1 cellular context compared by ENCODE assay signal in the genomic region with DNA sequence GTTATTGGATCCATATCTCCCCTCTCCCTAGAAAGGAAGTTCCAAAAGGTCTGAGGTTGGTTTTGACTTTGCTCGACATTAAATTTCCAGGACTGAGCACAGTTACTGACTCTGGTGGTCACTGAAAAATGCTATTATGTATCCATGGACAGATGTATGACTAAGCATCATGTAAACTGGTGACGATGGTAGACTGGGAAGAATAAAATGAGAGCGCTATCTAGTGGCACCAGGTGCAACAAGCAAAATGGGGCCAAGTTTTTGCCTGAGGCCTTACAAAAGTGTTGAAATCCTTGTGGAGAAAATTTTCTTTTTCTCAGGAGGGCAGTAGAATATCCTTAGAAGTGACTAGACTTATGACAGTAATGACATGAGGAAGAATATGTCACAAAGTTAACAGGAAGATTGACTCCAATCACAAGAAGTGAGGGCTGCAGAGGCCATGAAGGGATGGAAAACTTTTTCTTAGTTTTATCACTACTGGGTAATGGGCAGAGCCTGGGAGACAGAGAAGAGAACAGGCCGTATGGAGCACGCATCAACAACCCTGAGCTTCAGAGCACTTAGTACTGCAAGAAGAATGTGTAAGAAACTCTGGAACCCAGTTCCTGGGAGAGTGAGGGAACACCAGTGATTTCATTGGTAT.
TF ChIP-seq lines count a peak whose summit lies in the region.

No MANE protein-coding gene starts in this region.

TF ChIP-seq in HepG2, 621 proteins besides CTCF, POLR2A, EP300 and RAD21 (continued from another document and continues in another):
- TF ChIP-seq, protein P1, sequence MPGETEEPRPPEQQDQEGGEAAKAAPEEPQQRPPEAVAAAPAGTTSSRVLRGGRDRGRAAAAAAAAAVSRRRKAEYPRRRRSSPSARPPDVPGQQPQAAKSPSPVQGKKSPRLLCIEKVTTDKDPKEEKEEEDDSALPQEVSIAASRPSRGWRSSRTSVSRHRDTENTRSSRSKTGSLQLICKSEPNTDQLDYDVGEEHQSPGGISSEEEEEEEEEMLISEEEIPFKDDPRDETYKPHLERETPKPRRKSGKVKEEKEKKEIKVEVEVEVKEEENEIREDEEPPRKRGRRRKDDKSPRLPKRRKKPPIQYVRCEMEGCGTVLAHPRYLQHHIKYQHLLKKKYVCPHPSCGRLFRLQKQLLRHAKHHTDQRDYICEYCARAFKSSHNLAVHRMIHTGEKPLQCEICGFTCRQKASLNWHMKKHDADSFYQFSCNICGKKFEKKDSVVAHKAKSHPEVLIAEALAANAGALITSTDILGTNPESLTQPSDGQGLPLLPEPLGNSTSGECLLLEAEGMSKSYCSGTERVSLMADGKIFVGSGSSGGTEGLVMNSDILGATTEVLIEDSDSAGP (CRISPR knock-in tag; IDR thresholded peaks at IDR 0.05; ENCODE audit: borderline replicate concordance): no peak
- TF ChIP-seq, protein P2, sequence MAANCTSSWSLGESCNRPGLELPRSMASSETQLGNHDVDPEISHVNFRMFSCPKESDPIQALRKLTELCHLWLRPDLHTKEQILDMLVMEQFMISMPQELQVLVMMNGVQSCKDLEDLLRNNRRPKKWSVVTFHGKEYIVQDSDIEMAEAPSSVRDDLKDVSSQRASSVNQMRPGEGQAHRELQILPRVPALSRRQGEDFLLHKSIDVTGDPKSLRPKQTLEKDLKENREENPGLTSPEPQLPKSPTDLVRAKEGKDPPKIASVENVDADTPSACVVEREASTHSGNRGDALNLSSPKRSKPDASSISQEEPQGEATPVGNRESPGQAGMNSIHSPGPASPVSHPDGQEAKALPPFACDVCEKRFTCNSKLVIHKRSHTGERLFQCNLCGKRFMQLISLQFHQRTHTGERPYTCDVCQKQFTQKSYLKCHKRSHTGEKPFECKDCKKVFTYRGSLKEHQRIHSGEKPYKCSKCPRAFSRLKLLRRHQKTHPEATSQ (CRISPR knock-in tag; IDR thresholded peaks at IDR 0.05; ENCODE audit: borderline replicate concordance): no peak
- TF ChIP-seq, protein P3, sequence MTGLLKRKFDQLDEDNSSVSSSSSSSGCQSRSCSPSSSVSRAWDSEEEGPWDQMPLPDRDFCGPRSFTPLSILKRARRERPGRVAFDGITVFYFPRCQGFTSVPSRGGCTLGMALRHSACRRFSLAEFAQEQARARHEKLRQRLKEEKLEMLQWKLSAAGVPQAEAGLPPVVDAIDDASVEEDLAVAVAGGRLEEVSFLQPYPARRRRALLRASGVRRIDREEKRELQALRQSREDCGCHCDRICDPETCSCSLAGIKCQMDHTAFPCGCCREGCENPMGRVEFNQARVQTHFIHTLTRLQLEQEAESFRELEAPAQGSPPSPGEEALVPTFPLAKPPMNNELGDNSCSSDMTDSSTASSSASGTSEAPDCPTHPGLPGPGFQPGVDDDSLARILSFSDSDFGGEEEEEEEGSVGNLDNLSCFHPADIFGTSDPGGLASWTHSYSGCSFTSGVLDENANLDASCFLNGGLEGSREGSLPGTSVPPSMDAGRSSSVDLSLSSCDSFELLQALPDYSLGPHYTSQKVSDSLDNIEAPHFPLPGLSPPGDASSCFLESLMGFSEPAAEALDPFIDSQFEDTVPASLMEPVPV (CRISPR knock-in tag; IDR thresholded peaks at IDR 0.05): no peak
- TF ChIP-seq KAT8 (CRISPR knock-in tag; IDR thresholded peaks at IDR 0.05): no peak
- no peak for TF ChIP-seq MTA3 (CRISPR knock-in tag; IDR thresholded peaks at IDR 0.05)
- no peak for TF ChIP-seq NCOA1 (CRISPR knock-in tag; IDR thresholded peaks at IDR 0.05)
- no peak for TF ChIP-seq POLR2AphosphoS2 (IDR thresholded peaks at IDR 0.05; ENCODE audit: low read depth, low read length)
- TF ChIP-seq ZNF101 (CRISPR knock-in tag; IDR thresholded peaks at IDR 0.05; ENCODE audit: borderline replicate concordance, low read depth): no peak
- peak; percentile 95 for TF ChIP-seq STAG1 (CRISPR knock-in tag; IDR thresholded peaks at IDR 0.05)
- TF ChIP-seq, protein P4, sequence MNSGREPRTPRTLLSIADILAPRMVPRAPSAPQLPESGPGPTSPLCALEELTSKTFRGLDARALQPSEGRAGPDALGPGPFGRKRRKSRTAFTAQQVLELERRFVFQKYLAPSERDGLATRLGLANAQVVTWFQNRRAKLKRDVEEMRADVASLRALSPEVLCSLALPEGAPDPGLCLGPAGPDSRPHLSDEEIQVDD (CRISPR knock-in tag; IDR thresholded peaks at IDR 0.05; ENCODE audit: borderline replicate concordance): no peak
- TF ChIP-seq ZNF879 (CRISPR knock-in tag; IDR thresholded peaks at IDR 0.05): no peak
- no peak for TF ChIP-seq MBNL3 (CRISPR knock-in tag; conservative IDR thresholded peaks at IDR 0.05)
- TF ChIP-seq ZNF225 (CRISPR knock-in tag; IDR thresholded peaks at IDR 0.05): no peak
- no peak for TF ChIP-seq ISL2 (CRISPR knock-in tag; IDR thresholded peaks at IDR 0.05)
- TF ChIP-seq, protein P5, sequence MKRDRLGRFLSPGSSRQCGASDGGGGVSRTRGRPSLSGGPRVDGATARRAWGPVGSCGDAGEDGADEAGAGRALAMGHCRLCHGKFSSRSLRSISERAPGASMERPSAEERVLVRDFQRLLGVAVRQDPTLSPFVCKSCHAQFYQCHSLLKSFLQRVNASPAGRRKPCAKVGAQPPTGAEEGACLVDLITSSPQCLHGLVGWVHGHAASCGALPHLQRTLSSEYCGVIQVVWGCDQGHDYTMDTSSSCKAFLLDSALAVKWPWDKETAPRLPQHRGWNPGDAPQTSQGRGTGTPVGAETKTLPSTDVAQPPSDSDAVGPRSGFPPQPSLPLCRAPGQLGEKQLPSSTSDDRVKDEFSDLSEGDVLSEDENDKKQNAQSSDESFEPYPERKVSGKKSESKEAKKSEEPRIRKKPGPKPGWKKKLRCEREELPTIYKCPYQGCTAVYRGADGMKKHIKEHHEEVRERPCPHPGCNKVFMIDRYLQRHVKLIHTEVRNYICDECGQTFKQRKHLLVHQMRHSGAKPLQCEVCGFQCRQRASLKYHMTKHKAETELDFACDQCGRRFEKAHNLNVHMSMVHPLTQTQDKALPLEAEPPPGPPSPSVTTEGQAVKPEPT (CRISPR knock-in tag; IDR thresholded peaks at IDR 0.05; ENCODE audit: low read depth): no peak
- no peak for TF ChIP-seq RCOR2 (CRISPR knock-in tag; IDR thresholded peaks at IDR 0.05)
- no peak for TF ChIP-seq ZNF138 (CRISPR knock-in tag; IDR thresholded peaks at IDR 0.05; ENCODE audit: low read depth)
- no peak for TF ChIP-seq ZNF850 (CRISPR knock-in tag; conservative IDR thresholded peaks at IDR 0.05)
- TF ChIP-seq, protein P6, sequence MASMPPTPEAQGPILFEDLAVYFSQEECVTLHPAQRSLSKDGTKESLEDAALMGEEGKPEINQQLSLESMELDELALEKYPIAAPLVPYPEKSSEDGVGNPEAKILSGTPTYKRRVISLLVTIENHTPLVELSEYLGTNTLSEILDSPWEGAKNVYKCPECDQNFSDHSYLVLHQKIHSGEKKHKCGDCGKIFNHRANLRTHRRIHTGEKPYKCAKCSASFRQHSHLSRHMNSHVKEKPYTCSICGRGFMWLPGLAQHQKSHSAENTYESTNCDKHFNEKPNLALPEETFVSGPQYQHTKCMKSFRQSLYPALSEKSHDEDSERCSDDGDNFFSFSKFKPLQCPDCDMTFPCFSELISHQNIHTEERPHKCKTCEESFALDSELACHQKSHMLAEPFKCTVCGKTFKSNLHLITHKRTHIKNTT (CRISPR knock-in tag; IDR thresholded peaks at IDR 0.05): no peak
- TF ChIP-seq SMAD1 (CRISPR knock-in tag; IDR thresholded peaks at IDR 0.05; ENCODE audit: borderline replicate concordance, low read depth): no peak
- no peak for TF ChIP-seq SYNCRIP (IDR thresholded peaks at IDR 0.05; ENCODE audit: insufficient read depth, low read depth, low read length)
- TF ChIP-seq, protein P7, sequence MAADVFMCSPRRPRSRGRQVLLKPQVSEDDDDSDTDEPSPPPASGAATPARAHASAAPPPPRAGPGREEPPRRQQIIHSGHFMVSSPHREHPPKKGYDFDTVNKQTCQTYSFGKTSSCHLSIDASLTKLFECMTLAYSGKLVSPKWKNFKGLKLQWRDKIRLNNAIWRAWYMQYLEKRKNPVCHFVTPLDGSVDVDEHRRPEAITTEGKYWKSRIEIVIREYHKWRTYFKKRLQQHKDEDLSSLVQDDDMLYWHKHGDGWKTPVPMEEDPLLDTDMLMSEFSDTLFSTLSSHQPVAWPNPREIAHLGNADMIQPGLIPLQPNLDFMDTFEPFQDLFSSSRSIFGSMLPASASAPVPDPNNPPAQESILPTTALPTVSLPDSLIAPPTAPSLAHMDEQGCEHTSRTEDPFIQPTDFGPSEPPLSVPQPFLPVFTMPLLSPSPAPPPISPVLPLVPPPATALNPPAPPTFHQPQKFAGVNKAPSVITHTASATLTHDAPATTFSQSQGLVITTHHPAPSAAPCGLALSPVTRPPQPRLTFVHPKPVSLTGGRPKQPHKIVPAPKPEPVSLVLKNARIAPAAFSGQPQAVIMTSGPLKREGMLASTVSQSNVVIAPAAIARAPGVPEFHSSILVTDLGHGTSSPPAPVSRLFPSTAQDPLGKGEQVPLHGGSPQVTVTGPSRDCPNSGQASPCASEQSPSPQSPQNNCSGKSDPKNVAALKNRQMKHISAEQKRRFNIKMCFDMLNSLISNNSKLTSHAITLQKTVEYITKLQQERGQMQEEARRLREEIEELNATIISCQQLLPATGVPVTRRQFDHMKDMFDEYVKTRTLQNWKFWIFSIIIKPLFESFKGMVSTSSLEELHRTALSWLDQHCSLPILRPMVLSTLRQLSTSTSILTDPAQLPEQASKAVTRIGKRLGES (CRISPR knock-in tag; IDR thresholded peaks at IDR 0.05; ENCODE audit: borderline replicate concordance): no peak
- no peak for TF ChIP-seq TBP (CRISPR knock-in tag; IDR thresholded peaks at IDR 0.05)
- TF ChIP-seq ASH2L (IDR thresholded peaks at IDR 0.05; ENCODE audit: insufficient read length, low read depth, low read length): no peak
- TF ChIP-seq NR1H2 (CRISPR knock-in tag; IDR thresholded peaks at IDR 0.05; ENCODE audit: borderline replicate concordance, low read depth): no peak
- no peak for TF ChIP-seq KDM6A (CRISPR knock-in tag; IDR thresholded peaks at IDR 0.05; ENCODE audit: low read depth)
- no peak for TF ChIP-seq HOXA9 (CRISPR knock-in tag; IDR thresholded peaks at IDR 0.05; ENCODE audit: borderline replicate concordance)
- no peak for TF ChIP-seq LCORL (IDR thresholded peaks at IDR 0.05)
- no peak for TF ChIP-seq LCORL (CRISPR knock-in tag; IDR thresholded peaks at IDR 0.05)
- TF ChIP-seq MEIS1 (CRISPR knock-in tag; IDR thresholded peaks at IDR 0.05; ENCODE audit: borderline replicate concordance): no peak
- no peak for TF ChIP-seq TEAD3 (CRISPR knock-in tag; optimal IDR thresholded peaks at IDR 0.05; ENCODE audit: borderline replicate concordance)
- TF ChIP-seq ZSCAN20 (CRISPR knock-in tag; IDR thresholded peaks at IDR 0.05; ENCODE audit: borderline replicate concordance): no peak
- no peak for TF ChIP-seq TMF1 (CRISPR knock-in tag; IDR thresholded peaks at IDR 0.05; ENCODE audit: low read depth)
- no peak for TF ChIP-seq GATAD2A (CRISPR knock-in tag; IDR thresholded peaks at IDR 0.05)
- TF ChIP-seq ZNF776 (CRISPR knock-in tag; IDR thresholded peaks at IDR 0.05): no peak
- 0 out of 2 replicates have a peak, but pooled peaks have one; percentile 11 for TF ChIP-seq ZNF12 (CRISPR knock-in tag; IDR thresholded peaks at IDR 0.05)
- no peak for TF ChIP-seq ARNTL (CRISPR knock-in tag; IDR thresholded peaks at IDR 0.05)
- TF ChIP-seq ZNF468 (CRISPR knock-in tag; IDR thresholded peaks at IDR 0.05): no peak
- TF ChIP-seq, protein P8, sequence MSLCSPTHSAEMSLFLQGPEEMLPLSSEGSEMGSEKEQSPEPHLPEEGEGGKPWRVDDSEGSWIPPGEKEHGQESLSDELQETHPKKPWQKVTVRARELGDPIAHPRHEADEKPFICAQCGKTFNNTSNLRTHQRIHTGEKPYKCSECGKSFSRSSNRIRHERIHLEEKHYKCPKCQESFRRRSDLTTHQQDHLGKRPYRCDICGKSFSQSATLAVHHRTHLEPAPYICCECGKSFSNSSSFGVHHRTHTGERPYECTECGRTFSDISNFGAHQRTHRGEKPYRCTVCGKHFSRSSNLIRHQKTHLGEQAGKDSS (CRISPR knock-in tag; IDR thresholded peaks at IDR 0.05; ENCODE audit: borderline replicate concordance, low read depth): no peak
- 0 out of 2 replicates have a peak, but pooled peaks have one; percentile 22 for TF ChIP-seq CREM (IDR thresholded peaks at IDR 0.05)
- no peak for TF ChIP-seq CREM (CRISPR knock-in tag; IDR thresholded peaks at IDR 0.05)
- TF ChIP-seq NR2F6 (IDR thresholded peaks at IDR 0.05): no peak
- no peak for TF ChIP-seq NR2F6 (CRISPR knock-in tag; IDR thresholded peaks at IDR 0.05)
- no peak for TF ChIP-seq ZNF816 (CRISPR knock-in tag; IDR thresholded peaks at IDR 0.05; ENCODE audit: borderline replicate concordance)
- TF ChIP-seq NFE2L1 (CRISPR knock-in tag; IDR thresholded peaks at IDR 0.05; ENCODE audit: borderline replicate concordance): no peak
- TF ChIP-seq HIVEP1 (CRISPR knock-in tag; IDR thresholded peaks at IDR 0.05): no peak
- TF ChIP-seq GABPB1 (CRISPR knock-in tag; IDR thresholded peaks at IDR 0.05): no peak
- no peak for TF ChIP-seq SP1 (IDR thresholded peaks at IDR 0.05)
- no peak for TF ChIP-seq SP1 (CRISPR knock-in tag; IDR thresholded peaks at IDR 0.05)
- TF ChIP-seq, protein P9, sequence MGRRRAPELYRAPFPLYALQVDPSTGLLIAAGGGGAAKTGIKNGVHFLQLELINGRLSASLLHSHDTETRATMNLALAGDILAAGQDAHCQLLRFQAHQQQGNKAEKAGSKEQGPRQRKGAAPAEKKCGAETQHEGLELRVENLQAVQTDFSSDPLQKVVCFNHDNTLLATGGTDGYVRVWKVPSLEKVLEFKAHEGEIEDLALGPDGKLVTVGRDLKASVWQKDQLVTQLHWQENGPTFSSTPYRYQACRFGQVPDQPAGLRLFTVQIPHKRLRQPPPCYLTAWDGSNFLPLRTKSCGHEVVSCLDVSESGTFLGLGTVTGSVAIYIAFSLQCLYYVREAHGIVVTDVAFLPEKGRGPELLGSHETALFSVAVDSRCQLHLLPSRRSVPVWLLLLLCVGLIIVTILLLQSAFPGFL (CRISPR knock-in tag; IDR thresholded peaks at IDR 0.05): no peak
- peak; percentile 23; the same call in 1 of the 2 replicates for TF ChIP-seq IRF2 (CRISPR knock-in tag; IDR thresholded peaks at IDR 0.05)
- no peak for TF ChIP-seq KMT2A (CRISPR knock-in tag; IDR thresholded peaks at IDR 0.05)
- TF ChIP-seq ZNF7 (CRISPR knock-in tag; IDR thresholded peaks at IDR 0.05): no peak
- TF ChIP-seq, protein P10, sequence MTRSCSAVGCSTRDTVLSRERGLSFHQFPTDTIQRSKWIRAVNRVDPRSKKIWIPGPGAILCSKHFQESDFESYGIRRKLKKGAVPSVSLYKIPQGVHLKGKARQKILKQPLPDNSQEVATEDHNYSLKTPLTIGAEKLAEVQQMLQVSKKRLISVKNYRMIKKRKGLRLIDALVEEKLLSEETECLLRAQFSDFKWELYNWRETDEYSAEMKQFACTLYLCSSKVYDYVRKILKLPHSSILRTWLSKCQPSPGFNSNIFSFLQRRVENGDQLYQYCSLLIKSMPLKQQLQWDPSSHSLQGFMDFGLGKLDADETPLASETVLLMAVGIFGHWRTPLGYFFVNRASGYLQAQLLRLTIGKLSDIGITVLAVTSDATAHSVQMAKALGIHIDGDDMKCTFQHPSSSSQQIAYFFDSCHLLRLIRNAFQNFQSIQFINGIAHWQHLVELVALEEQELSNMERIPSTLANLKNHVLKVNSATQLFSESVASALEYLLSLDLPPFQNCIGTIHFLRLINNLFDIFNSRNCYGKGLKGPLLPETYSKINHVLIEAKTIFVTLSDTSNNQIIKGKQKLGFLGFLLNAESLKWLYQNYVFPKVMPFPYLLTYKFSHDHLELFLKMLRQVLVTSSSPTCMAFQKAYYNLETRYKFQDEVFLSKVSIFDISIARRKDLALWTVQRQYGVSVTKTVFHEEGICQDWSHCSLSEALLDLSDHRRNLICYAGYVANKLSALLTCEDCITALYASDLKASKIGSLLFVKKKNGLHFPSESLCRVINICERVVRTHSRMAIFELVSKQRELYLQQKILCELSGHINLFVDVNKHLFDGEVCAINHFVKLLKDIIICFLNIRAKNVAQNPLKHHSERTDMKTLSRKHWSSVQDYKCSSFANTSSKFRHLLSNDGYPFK (CRISPR knock-in tag; IDR thresholded peaks at IDR 0.05; ENCODE audit: borderline replicate concordance): no peak
- no peak for TF ChIP-seq PLRG1 (conservative IDR thresholded peaks at IDR 0.05)
